Comparison of ENCODE assay signal across 9 cellular contexts in the genomic region with DNA sequence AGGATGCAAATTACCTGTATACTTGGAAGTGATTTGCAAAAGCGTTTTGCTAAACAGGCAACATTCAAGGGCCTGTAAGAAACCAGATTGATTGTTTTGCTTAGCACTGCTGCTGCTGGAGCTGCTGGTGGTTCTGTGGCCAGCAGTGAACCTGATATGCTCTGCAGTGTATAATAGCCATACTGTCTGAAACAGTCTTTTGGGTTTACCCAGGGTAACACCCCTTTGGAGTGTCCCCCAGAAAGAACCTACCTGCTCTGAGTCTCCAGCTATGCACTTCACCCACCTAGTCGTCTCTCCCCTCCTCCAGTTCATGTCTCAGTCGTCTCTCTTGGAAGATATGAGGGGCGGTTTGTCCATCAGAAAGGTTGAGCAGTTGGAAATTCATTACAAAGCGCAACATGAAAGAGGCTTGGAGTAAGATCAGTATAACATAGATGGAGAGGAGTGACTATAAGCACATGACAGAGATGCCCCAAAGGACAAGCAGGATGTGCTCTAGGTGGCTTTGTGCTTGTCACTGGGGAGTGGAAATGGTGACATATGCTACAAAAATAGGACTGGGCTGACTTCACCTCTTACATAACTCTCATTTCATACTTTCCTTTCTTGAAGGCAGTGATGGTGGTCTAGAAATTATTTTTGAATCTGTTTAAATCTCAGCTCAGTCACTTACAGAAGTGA. TPM values are rescaled to one million over a fixed set of nuclear protein-coding genes. Genes with fewer than 3 reads are reported as not detected.
A peak's percentile ranks its signal among the peaks of the same experiment; 100 is the strongest.
DNase-seq lines count a peak whose midpoint lies in the region; ATAC-seq and TF ChIP-seq lines count a peak whose summit lies in the region.
"Had no signal": no experiment of that assay in that cellular context is flagged by ENCODE, and none has a peak within 500 bp of the region (broad histone marks: within the 10 kb centered on the region; RNA-seq: fewer than 3 reads in every experiment).

No MANE protein-coding gene starts in this region.

- peaks cover 3% of the 10 kb centered on the region for H3K27me3 Mint-ChIP-seq in activated T-helper 17 cell treated with anti-CD3 and anti-CD28 coated beads, Interleukin-2, amount 50 U/mL, for 72 hours

- H3K9me3 ChIP-seq in cardiac muscle cell (ENCODE audit: low read depth), result no peaks in the 10 kb centered on the region

- no peak overlapping the region for H3K4me3 ChIP-seq in cardiac muscle cell

- H3K36me3 Mint-ChIP-seq in activated T-helper 17 cell treated with anti-CD3 and anti-CD28 coated beads, Interleukin-2, amount 50 U/mL, for 72 hours (ENCODE audit: low read depth), result peaks cover 13% of the 10 kb centered on the region

- H3K27me3 ChIP-seq in cardiac muscle cell, result no peaks in the 10 kb centered on the region

- peak overlapping the region; percentile 56 for H3K4me3 Mint-ChIP-seq in activated T-helper 17 cell treated with anti-CD3 and anti-CD28 coated beads, Interleukin-2, amount 50 U/mL, for 72 hours

- peaks cover 54% of the 10 kb centered on the region for H3K4me1 Mint-ChIP-seq in activated T-helper 17 cell treated with anti-CD3 and anti-CD28 coated beads, Interleukin-2, amount 50 U/mL, for 72 hours

- peak overlapping the region; percentile 62 for H3K27ac Mint-ChIP-seq in activated T-helper 17 cell treated with anti-CD3 and anti-CD28 coated beads, Interleukin-2, amount 50 U/mL, for 72 hours

- DNase-seq in cardiac muscle cell (ENCODE audit: low read depth in 1 of 2, low spot score in 1 of 2) (no peak), left cardiac atrium (no peak), islet precursor cell (no peak), posterior cingulate gyrus (no peak)
- no peak for DNase-seq in stimulated activated naive CD8-positive, alpha-beta T cell treated with anti-CD3 and anti-CD28 coated beads, Interleukin-15, Interleukin-2, amounts not matched to agents 100 U/mL and 50 U/mL, for 24 hours
- DNase-seq: substantia nigra had no signal

- H3K9me3 Mint-ChIP-seq in activated T-helper 17 cell treated with anti-CD3 and anti-CD28 coated beads, Interleukin-2, amount 50 U/mL, for 72 hours, result no peaks in the 10 kb centered on the region

- H3K36me3 ChIP-seq in cardiac muscle cell, result no peaks in the 10 kb centered on the region

- H3K27ac ChIP-seq in cardiac muscle cell, result peak overlapping the region; percentile 51

- TF ChIP-seq CTCF in cardiac muscle cell (IDR thresholded peaks at IDR 0.05; ENCODE audit: low read depth, low read length), result no peak

- intact Hi-C loops in left cardiac atrium (cut with DNase I) (loop anchor here in 1 of 2 donors (10.0 kb wide), 1 partner anchor 94 kb away; no protein-coding TSS in a partner anchor), posterior cingulate gyrus (cut with DNase I) (no loop called here)

- H3K4me1 ChIP-seq in cardiac muscle cell (ENCODE audit: low read depth), result peaks cover 49% of the 10 kb centered on the region

- ATAC-seq in left cardiac atrium, result no peak
- peak; percentile 39 for ATAC-seq in HG03045 (IDR thresholded peaks at IDR 0.05; ENCODE audit: unreplicated experiment)
- ATAC-seq in activated T-helper 17 cell treated with anti-CD3 and anti-CD28 coated beads, Interleukin-2, amount 50 U/mL, for 72 hours (replicated peaks), result peak; percentile 60
- ATAC-seq in stimulated activated naive CD8-positive, alpha-beta T cell treated with anti-CD3 and anti-CD28 coated beads, Interleukin-15, Interleukin-2, amounts not matched to agents 100 U/mL and 50 U/mL, for 24 hours, result peak; percentile 37
- no peak for ATAC-seq in HG03108 (IDR thresholded peaks at IDR 0.05; ENCODE audit: unreplicated experiment)

RNA-seq across cellular contexts. Expression of a gene that starts 3.8 kb away (rescaled TPM):
- total RNA-seq in cardiac muscle cell (49.9 and 51.5 TPM in 2 replicates), left cardiac atrium (10 to 100 TPM; 23.9 to 31.7 TPM)
- 44.7 and 52.4 TPM in 2 replicates for polyA plus RNA-seq in cardiac muscle cell
- total RNA-seq in activated T-helper 17 cell treated with anti-CD3 and anti-CD28 coated beads, Interleukin-2, amount 50 U/mL, for 72 hours, result 10 to 100 TPM; 17.2 to 25.8 TPM

RNA-seq across cellular contexts. Expression of a gene that starts 15.3 kb away (rescaled TPM):
- not detected in 2 replicates for total RNA-seq in cardiac muscle cell
- polyA plus RNA-seq in cardiac muscle cell, result 0.31 TPM in 1 of 2 replicates, not detected in the other
- not detected for total RNA-seq in left cardiac atrium
- total RNA-seq in activated T-helper 17 cell treated with anti-CD3 and anti-CD28 coated beads, Interleukin-2, amount 50 U/mL, for 72 hours, result not detected

Comparison
In these comparisons a context has a peak if more than half of its experiments do, and no peak if none do; other contexts are left out.
1. ATAC-seq: peak in HG03045 (single experiment), activated T-helper 17 cell treated with anti-CD3 and anti-CD28 coated beads, Interleukin-2, amount 50 U/mL, for 72 hours (single experiment) and stimulated activated naive CD8-positive, alpha-beta T cell treated with anti-CD3 and anti-CD28 coated beads, Interleukin-15, Interleukin-2, amounts not matched to agents 100 U/mL and 50 U/mL, for 24 hours (single experiment); none in left cardiac atrium (0 of 2) and HG03108 (single experiment).